ENCODE assay signal across 1 cellular context in genomic region chr16:8958344-8958808, GRCh38.
TF ChIP-seq lines count a peak whose summit lies in the region.

No MANE protein-coding gene starts in this region.

TF ChIP-seq in HepG2, 621 proteins besides CTCF, POLR2A, EP300 and RAD21 (continued from another document and continues in another):
- no peak for TF ChIP-seq TMF1 (CRISPR knock-in tag; IDR thresholded peaks at IDR 0.05; ENCODE audit: low read depth)
- no peak for TF ChIP-seq KAT7 (CRISPR knock-in tag; IDR thresholded peaks at IDR 0.05; ENCODE audit: borderline replicate concordance)
- TF ChIP-seq, protein P1, sequence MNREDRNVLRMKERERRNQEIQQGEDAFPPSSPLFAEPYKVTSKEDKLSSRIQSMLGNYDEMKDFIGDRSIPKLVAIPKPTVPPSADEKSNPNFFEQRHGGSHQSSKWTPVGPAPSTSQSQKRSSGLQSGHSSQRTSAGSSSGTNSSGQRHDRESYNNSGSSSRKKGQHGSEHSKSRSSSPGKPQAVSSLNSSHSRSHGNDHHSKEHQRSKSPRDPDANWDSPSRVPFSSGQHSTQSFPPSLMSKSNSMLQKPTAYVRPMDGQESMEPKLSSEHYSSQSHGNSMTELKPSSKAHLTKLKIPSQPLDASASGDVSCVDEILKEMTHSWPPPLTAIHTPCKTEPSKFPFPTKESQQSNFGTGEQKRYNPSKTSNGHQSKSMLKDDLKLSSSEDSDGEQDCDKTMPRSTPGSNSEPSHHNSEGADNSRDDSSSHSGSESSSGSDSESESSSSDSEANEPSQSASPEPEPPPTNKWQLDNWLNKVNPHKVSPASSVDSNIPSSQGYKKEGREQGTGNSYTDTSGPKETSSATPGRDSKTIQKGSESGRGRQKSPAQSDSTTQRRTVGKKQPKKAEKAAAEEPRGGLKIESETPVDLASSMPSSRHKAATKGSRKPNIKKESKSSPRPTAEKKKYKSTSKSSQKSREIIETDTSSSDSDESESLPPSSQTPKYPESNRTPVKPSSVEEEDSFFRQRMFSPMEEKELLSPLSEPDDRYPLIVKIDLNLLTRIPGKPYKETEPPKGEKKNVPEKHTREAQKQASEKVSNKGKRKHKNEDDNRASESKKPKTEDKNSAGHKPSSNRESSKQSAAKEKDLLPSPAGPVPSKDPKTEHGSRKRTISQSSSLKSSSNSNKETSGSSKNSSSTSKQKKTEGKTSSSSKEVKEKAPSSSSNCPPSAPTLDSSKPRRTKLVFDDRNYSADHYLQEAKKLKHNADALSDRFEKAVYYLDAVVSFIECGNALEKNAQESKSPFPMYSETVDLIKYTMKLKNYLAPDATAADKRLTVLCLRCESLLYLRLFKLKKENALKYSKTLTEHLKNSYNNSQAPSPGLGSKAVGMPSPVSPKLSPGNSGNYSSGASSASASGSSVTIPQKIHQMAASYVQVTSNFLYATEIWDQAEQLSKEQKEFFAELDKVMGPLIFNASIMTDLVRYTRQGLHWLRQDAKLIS (CRISPR knock-in tag; IDR thresholded peaks at IDR 0.05): no peak
- TF ChIP-seq, protein P2, sequence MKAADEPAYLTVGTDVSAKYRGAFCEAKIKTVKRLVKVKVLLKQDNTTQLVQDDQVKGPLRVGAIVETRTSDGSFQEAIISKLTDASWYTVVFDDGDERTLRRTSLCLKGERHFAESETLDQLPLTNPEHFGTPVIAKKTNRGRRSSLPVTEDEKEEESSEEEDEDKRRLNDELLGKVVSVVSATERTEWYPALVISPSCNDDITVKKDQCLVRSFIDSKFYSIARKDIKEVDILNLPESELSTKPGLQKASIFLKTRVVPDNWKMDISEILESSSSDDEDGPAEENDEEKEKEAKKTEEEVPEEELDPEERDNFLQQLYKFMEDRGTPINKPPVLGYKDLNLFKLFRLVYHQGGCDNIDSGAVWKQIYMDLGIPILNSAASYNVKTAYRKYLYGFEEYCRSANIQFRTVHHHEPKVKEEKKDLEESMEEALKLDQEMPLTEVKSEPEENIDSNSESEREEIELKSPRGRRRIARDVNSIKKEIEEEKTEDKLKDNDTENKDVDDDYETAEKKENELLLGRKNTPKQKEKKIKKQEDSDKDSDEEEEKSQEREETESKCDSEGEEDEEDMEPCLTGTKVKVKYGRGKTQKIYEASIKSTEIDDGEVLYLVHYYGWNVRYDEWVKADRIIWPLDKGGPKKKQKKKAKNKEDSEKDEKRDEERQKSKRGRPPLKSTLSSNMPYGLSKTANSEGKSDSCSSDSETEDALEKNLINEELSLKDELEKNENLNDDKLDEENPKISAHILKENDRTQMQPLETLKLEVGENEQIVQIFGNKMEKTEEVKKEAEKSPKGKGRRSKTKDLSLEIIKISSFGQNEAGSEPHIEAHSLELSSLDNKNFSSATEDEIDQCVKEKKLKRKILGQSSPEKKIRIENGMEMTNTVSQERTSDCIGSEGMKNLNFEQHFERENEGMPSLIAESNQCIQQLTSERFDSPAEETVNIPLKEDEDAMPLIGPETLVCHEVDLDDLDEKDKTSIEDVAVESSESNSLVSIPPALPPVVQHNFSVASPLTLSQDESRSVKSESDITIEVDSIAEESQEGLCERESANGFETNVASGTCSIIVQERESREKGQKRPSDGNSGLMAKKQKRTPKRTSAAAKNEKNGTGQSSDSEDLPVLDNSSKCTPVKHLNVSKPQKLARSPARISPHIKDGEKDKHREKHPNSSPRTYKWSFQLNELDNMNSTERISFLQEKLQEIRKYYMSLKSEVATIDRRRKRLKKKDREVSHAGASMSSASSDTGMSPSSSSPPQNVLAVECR (CRISPR knock-in tag; IDR thresholded peaks at IDR 0.05; ENCODE audit: borderline replicate concordance): peak; percentile 40; the same call in 1 of the 2 replicates
- TF ChIP-seq, protein P3, sequence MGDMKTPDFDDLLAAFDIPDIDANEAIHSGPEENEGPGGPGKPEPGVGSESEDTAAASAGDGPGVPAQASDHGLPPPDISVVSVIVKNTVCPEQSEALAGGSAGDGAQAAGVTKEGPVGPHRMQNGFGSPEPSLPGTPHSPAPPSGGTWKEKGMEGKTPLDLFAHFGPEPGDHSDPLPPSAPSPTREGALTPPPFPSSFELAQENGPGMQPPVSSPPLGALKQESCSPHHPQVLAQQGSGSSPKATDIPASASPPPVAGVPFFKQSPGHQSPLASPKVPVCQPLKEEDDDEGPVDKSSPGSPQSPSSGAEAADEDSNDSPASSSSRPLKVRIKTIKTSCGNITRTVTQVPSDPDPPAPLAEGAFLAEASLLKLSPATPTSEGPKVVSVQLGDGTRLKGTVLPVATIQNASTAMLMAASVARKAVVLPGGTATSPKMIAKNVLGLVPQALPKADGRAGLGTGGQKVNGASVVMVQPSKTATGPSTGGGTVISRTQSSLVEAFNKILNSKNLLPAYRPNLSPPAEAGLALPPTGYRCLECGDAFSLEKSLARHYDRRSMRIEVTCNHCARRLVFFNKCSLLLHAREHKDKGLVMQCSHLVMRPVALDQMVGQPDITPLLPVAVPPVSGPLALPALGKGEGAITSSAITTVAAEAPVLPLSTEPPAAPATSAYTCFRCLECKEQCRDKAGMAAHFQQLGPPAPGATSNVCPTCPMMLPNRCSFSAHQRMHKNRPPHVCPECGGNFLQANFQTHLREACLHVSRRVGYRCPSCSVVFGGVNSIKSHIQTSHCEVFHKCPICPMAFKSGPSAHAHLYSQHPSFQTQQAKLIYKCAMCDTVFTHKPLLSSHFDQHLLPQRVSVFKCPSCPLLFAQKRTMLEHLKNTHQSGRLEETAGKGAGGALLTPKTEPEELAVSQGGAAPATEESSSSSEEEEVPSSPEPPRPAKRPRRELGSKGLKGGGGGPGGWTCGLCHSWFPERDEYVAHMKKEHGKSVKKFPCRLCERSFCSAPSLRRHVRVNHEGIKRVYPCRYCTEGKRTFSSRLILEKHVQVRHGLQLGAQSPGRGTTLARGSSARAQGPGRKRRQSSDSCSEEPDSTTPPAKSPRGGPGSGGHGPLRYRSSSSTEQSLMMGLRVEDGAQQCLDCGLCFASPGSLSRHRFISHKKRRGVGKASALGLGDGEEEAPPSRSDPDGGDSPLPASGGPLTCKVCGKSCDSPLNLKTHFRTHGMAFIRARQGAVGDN (CRISPR knock-in tag; IDR thresholded peaks at IDR 0.05): peak; percentile 65
- 0 out of 2 replicates have a peak, but pooled peaks have one; percentile 27 for TF ChIP-seq JUN (CRISPR knock-in tag; IDR thresholded peaks at IDR 0.05)
- no peak for TF ChIP-seq GABPA (IDR thresholded peaks at IDR 0.05; ENCODE audit: low read depth, low read length)
- TF ChIP-seq GABPA (CRISPR knock-in tag; IDR thresholded peaks at IDR 0.05; ENCODE audit: low read depth): no peak
- no peak for TF ChIP-seq SMARCC2 (IDR thresholded peaks at IDR 0.05)
- TF ChIP-seq, protein P4, sequence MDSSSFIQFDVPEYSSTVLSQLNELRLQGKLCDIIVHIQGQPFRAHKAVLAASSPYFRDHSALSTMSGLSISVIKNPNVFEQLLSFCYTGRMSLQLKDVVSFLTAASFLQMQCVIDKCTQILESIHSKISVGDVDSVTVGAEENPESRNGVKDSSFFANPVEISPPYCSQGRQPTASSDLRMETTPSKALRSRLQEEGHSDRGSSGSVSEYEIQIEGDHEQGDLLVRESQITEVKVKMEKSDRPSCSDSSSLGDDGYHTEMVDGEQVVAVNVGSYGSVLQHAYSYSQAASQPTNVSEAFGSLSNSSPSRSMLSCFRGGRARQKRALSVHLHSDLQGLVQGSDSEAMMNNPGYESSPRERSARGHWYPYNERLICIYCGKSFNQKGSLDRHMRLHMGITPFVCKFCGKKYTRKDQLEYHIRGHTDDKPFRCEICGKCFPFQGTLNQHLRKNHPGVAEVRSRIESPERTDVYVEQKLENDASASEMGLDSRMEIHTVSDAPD (CRISPR knock-in tag; IDR thresholded peaks at IDR 0.05): no peak
- TF ChIP-seq ELF3 (CRISPR knock-in tag; IDR thresholded peaks at IDR 0.05): peak; percentile 12; the same call in 1 of the 2 replicates
- no peak for TF ChIP-seq STAG1 (CRISPR knock-in tag; IDR thresholded peaks at IDR 0.05)
- TF ChIP-seq, protein P5, sequence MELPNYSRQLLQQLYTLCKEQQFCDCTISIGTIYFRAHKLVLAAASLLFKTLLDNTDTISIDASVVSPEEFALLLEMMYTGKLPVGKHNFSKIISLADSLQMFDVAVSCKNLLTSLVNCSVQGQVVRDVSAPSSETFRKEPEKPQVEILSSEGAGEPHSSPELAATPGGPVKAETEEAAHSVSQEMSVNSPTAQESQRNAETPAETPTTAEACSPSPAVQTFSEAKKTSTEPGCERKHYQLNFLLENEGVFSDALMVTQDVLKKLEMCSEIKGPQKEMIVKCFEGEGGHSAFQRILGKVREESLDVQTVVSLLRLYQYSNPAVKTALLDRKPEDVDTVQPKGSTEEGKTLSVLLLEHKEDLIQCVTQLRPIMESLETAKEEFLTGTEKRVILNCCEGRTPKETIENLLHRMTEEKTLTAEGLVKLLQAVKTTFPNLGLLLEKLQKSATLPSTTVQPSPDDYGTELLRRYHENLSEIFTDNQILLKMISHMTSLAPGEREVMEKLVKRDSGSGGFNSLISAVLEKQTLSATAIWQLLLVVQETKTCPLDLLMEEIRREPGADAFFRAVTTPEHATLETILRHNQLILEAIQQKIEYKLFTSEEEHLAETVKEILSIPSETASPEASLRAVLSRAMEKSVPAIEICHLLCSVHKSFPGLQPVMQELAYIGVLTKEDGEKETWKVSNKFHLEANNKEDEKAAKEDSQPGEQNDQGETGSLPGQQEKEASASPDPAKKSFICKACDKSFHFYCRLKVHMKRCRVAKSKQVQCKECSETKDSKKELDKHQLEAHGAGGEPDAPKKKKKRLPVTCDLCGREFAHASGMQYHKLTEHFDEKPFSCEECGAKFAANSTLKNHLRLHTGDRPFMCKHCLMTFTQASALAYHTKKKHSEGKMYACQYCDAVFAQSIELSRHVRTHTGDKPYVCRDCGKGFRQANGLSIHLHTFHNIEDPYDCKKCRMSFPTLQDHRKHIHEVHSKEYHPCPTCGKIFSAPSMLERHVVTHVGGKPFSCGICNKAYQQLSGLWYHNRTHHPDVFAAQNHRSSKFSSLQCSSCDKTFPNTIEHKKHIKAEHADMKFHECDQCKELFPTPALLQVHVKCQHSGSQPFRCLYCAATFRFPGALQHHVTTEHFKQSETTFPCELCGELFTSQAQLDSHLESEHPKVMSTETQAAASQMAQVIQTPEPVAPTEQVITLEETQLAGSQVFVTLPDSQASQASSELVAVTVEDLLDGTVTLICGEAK (IDR thresholded peaks at IDR 0.05): no peak
- TF ChIP-seq, protein P5 (CRISPR knock-in tag; IDR thresholded peaks at IDR 0.05): no peak; the same call in 1 of the 2 replicates
- TF ChIP-seq BCLAF1 (IDR thresholded peaks at IDR 0.05): no peak
